8 cellular contexts compared by ENCODE assay signal in the genomic region with DNA sequence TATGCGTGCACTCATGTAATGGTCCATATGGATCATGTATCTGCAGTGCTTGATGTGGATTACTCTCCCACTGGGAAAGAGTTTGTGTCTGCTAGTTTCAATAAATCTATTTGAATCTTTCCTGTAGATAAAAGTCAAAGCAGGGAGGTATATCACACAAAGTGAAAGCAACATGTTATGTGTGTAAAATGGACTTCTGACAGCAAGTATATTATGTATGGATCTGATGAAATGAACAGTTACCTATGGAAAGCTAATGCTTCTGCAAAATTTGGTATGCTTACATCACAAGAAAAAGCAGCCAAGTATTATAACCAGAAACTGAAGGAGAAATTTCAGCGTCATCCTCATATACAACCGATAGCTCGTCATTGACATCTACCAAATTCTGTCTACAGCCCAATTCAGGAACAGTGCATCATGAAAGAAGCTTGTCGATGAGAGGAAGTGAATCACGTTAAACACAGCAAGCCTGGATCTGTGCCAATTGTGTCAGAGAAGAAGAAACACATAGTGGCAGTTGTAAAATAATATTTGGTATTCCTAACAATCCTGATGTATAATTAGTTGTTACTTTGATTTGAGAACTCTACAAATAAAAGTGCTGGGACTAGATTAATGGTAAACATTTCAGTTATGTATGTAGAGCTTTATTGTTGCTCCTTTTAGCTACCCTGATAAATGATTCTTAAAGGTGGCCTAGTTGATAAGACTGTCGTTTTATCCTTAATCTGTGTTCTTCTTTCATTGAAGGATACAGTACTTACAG. TPM values are rescaled to one million over a fixed set of nuclear protein-coding genes. Genes with fewer than 3 reads are reported as not detected.
DNase-seq lines count a peak whose midpoint lies in the region; ATAC-seq and TF ChIP-seq lines count a peak whose summit lies in the region.

No MANE protein-coding gene starts in this region.

- no peaks in the 10 kb centered on the region for H3K9me3 Mint-ChIP-seq in activated B cell treated with CpG ODN at 0.5 μM for 24 hours

- DNase-seq in A172 (ENCODE audit: low spot score) (peak; percentile 53), HT1080 (ENCODE audit: low read depth) (peak; percentile 82), activated B cell treated with CpG ODN at 0.5 μM for 24 hours (no peak), fibroblast of pulmonary artery (ENCODE audit: low read depth) (peak; percentile 78), G401 (ENCODE audit: low spot score) (no peak), HuH-7.5 (ENCODE audit: low spot score) (no peak)

- intact Hi-C loops in activated B cell treated with CpG ODN at 0.5 μM for 24 hours (cut with micrococcal nuclease): loop anchor here (1.0 kb wide), 1 partner anchor 10 kb away; no protein-coding TSS in a partner anchor

- H3K4me1 Mint-ChIP-seq in activated B cell treated with CpG ODN at 0.5 μM for 24 hours: peaks cover 13% of the 10 kb centered on the region

- H3K4me3 ChIP-seq in fibroblast of pulmonary artery (replicated peaks; ENCODE audit: low read depth, low read length): no peak overlapping the region

- POLR2A ChIA-PET in activated B cell treated with CpG ODN at 0.5 μM for 24 hours (lab: Charles Lee): interaction anchor here (0.6 to 2.6 kb wide), 5 partner anchors 10 to 777 kb away, joined by 3 to 34 read pairs (median 4); partner anchors contain the start of gene SYPL1

- H3K27ac Mint-ChIP-seq in activated B cell treated with CpG ODN at 0.5 μM for 24 hours: no peak overlapping the region

- CTCF ChIA-PET in activated B cell treated with CpG ODN at 0.5 μM for 24 hours (lab: Charles Lee): interaction anchor here (0.9 to 1.7 kb wide), 6 partner anchors 10 to 69 kb away, joined by 3 to 9 read pairs (median 4); partner anchors contain the start of gene SYPL1

- in situ Hi-C loops in G401 (cut with HindIII; ENCODE audit: low sequenced_read_pairs): no loop called here

- TF ChIP-seq CTCF in activated B cell treated with CpG ODN at 0.5 μM for 24 hours (IDR thresholded peaks at IDR 0.05): no peak
- no peak for TF ChIP-seq CTCF in fibroblast of pulmonary artery (IDR thresholded peaks at IDR 0.05; ENCODE audit: low read length, missing control alignments)

- no peak overlapping the region for H3K4me3 Mint-ChIP-seq in activated B cell treated with CpG ODN at 0.5 μM for 24 hours

- ATAC-seq in activated B cell treated with CpG ODN at 0.5 μM for 24 hours (ENCODE audit: low read depth) (peak; percentile 50), GM18867 (IDR thresholded peaks at IDR 0.05; ENCODE audit: unreplicated experiment) (no peak), HG03432 (IDR thresholded peaks at IDR 0.05; ENCODE audit: unreplicated experiment) (no peak)

- no peaks in the 10 kb centered on the region for H3K36me3 Mint-ChIP-seq in activated B cell treated with CpG ODN at 0.5 μM for 24 hours (ENCODE audit: low read depth)

- H3K27me3 Mint-ChIP-seq in activated B cell treated with CpG ODN at 0.5 μM for 24 hours: no peaks in the 10 kb centered on the region

RNA-seq across cellular contexts. Expression of gene SYPL1, which starts 14.2 kb away (rescaled TPM):
- 73.0 and 81.7 TPM in 2 replicates for total RNA-seq in A172 (2014; rRNA removed; shearing (Covaris generic))
- 24.4 and 43.5 TPM in 2 replicates for total RNA-seq in HT1080 (2014; rRNA removed; shearing (Covaris generic))
- polyA plus RNA-seq in HT1080 (2015; cell fraction: cytosol; rRNA removed): 107 and 131 TPM in 2 replicates
- 102 and 129 TPM in 2 replicates for polyA plus RNA-seq in HT1080 (2015; cell fraction: nucleus; rRNA removed)
- total RNA-seq in activated B cell treated with CpG ODN at 0.5 μM for 24 hours: 109 and 116 TPM in 2 replicates
- 25.6 and 36.4 TPM in 2 replicates for total RNA-seq in G401 (2014; rRNA removed; shearing (Covaris generic))

Comparison
In these comparisons a context has a peak if more than half of its experiments do, and no peak if none do; other contexts are left out.
1. DNase-seq: peak in A172 (single experiment), HT1080 (single experiment) and fibroblast of pulmonary artery (single experiment); none in activated B cell treated with CpG ODN at 0.5 μM for 24 hours (single experiment), G401 (single experiment) and HuH-7.5 (single experiment).